9 cellular contexts compared by ENCODE assay signal in genomic region chr7:27163776-27164380, GRCh38. TPM values are rescaled to one million over a fixed set of nuclear protein-coding genes. Genes with fewer than 3 reads are reported as not detected.
DNase-seq lines count a peak whose midpoint lies in the region; ATAC-seq and TF ChIP-seq lines count a peak whose summit lies in the region.
"Had no signal": no experiment of that assay in that cellular context is flagged by ENCODE, and none has a peak within 500 bp of the region (broad histone marks: within the 10 kb centered on the region; RNA-seq: fewer than 3 reads in every experiment).

No MANE protein-coding gene starts in this region.

- H3K27me3 Mint-ChIP-seq in activated T-helper 2 cell treated with anti-CD3 and anti-CD28 coated beads, Interferon-gamma antibody, Interleukin-2, Interleukin-4, amounts not matched to agents 10 μg/mL and 5 μg/mL and 100 μg/mL, durations not matched to agents 14 hours and 24 hours and 36 hours (ENCODE audit: low read depth), result peaks cover 82% of the 10 kb centered on the region

- H3F3A ChIP-seq in smooth muscle cell (ENCODE audit: low read depth), result peaks cover 7% of the 10 kb centered on the region

- H3K79me2 ChIP-seq in smooth muscle cell (ENCODE audit: low read depth), result peaks cover 71% of the 10 kb centered on the region

- H3K9ac ChIP-seq in smooth muscle cell (ENCODE audit: low read depth), result peak overlapping the region; percentile 34

- DNase-seq in EH (ENCODE audit: low read depth) (peak; percentile 32), RKO (ENCODE audit: low spot score) (peak; percentile 51), kidney epithelial cell (ENCODE audit: low read depth) (no peak), smooth muscle cell (lab: John Stamatoyannopoulos, UW; ENCODE audit: unreplicated experiment) (no peak), DMS53 (lab: John Stamatoyannopoulos, UW) (no peak)
- DNase-seq in activated T-helper 2 cell treated with anti-CD3 and anti-CD28 coated beads, Interferon-gamma antibody, Interleukin-2, Interleukin-4, amounts not matched to agents 10 μg/mL and 5 μg/mL and 100 μg/mL, durations not matched to agents 14 hours and 24 hours and 36 hours (ENCODE audit: low spot score), result no peak
- DNase-seq: NCI-H1436 had no signal

- no peaks in the 10 kb centered on the region for H3K36me3 Mint-ChIP-seq in activated T-helper 2 cell treated with anti-CD3 and anti-CD28 coated beads, Interferon-gamma antibody, Interleukin-2, Interleukin-4, amounts not matched to agents 10 μg/mL and 5 μg/mL and 100 μg/mL, durations not matched to agents 14 hours and 24 hours and 36 hours (ENCODE audit: low read depth)

- H3K27ac Mint-ChIP-seq in activated T-helper 2 cell treated with anti-CD3 and anti-CD28 coated beads, Interferon-gamma antibody, Interleukin-2, Interleukin-4, amounts not matched to agents 10 μg/mL and 5 μg/mL and 100 μg/mL, durations not matched to agents 14 hours and 24 hours and 36 hours, result no peak overlapping the region

- no peak overlapping the region for H3K4me3 Mint-ChIP-seq in activated T-helper 2 cell treated with anti-CD3 and anti-CD28 coated beads, Interferon-gamma antibody, Interleukin-2, Interleukin-4, amounts not matched to agents 10 μg/mL and 5 μg/mL and 100 μg/mL, durations not matched to agents 14 hours and 24 hours and 36 hours (ENCODE audit: low read depth)

- peaks cover 6% of the 10 kb centered on the region for H4K20me1 ChIP-seq in smooth muscle cell (ENCODE audit: low read depth)

- peak overlapping the region; percentile 89 for H3K4me2 ChIP-seq in smooth muscle cell

- no peak for TF ChIP-seq CTCF in kidney epithelial cell (IDR thresholded peaks at IDR 0.05; ENCODE audit: insufficient read depth, low read length, poor library complexity, severe bottlenecking)
- no peak for TF ChIP-seq CTCF in smooth muscle cell (IDR thresholded peaks at IDR 0.05; ENCODE audit: borderline replicate concordance, insufficient read depth, poor library complexity, severe bottlenecking)

- peak overlapping the region; percentile 95 for H3K27ac ChIP-seq in smooth muscle cell (ENCODE audit: low read depth)

- no peaks in the 10 kb centered on the region for H3K9me3 ChIP-seq in smooth muscle cell (replicated peaks; ENCODE audit: low read depth)

- H3K4me3 ChIP-seq in kidney epithelial cell (ENCODE audit: low read depth, low read length), result peak overlapping the region; percentile 72
- H3K4me3 ChIP-seq in smooth muscle cell, result peak overlapping the region; percentile 67

- H3K4me1 ChIP-seq in smooth muscle cell (ENCODE audit: low read depth), result peaks cover 3% of the 10 kb centered on the region

- H2AFZ ChIP-seq in smooth muscle cell (ENCODE audit: low read depth), result no peak overlapping the region

- intact Hi-C loops in activated T-helper 2 cell treated with anti-CD3 and anti-CD28 coated beads, Interferon-gamma antibody, Interleukin-2, Interleukin-4, amounts not matched to agents 10 μg/mL and 5 μg/mL and 100 μg/mL, durations not matched to agents 14 hours and 24 hours and 36 hours (cut with micrococcal nuclease), result loop anchor here (2.0 to 5.0 kb wide), 3 partner anchors 13 to 1307 kb away; no protein-coding TSS in a partner anchor

- H3K36me3 ChIP-seq in kidney epithelial cell (ENCODE audit: control insufficient read depth, insufficient read depth, low read length) (peaks cover 5% of the 10 kb centered on the region), smooth muscle cell (ENCODE audit: low read depth) (no peaks in the 10 kb centered on the region)

- H3K27me3 ChIP-seq in kidney epithelial cell (ENCODE audit: control insufficient read depth, insufficient read depth, low read length) (no peaks in the 10 kb centered on the region), smooth muscle cell (ENCODE audit: low read depth) (peaks cover 52% of the 10 kb centered on the region)

- WGBS in smooth muscle cell (ENCODE audit: low lambda C conversion rate), result 31% methylated on average over 23 of the region's 23 CpGs

- ATAC-seq in GM18519 (IDR thresholded peaks at IDR 0.05; ENCODE audit: low FRiP score, unreplicated experiment), result no peak

- no peaks in the 10 kb centered on the region for H3K9me3 Mint-ChIP-seq in activated T-helper 2 cell treated with anti-CD3 and anti-CD28 coated beads, Interferon-gamma antibody, Interleukin-2, Interleukin-4, amounts not matched to agents 10 μg/mL and 5 μg/mL and 100 μg/mL, durations not matched to agents 14 hours and 24 hours and 36 hours

- peaks cover 7% of the 10 kb centered on the region for H3K4me1 Mint-ChIP-seq in activated T-helper 2 cell treated with anti-CD3 and anti-CD28 coated beads, Interferon-gamma antibody, Interleukin-2, Interleukin-4, amounts not matched to agents 10 μg/mL and 5 μg/mL and 100 μg/mL, durations not matched to agents 14 hours and 24 hours and 36 hours (ENCODE audit: low read depth)

RNA-seq across cellular contexts. Expression of gene HOXA9, which starts 1.5 kb away (rescaled TPM):
- total RNA-seq in kidney epithelial cell (46.5 and 53.7 TPM in 2 replicates), smooth muscle cell (22.9 and 35.8 TPM in 2 replicates)
- polyA plus RNA-seq in smooth muscle cell, result 12.6 and 19.2 TPM in 2 replicates
- not detected in 2 replicates for total RNA-seq in activated T-helper 2 cell treated with anti-CD3 and anti-CD28 coated beads, Interferon-gamma antibody, Interleukin-2, Interleukin-4, amounts not matched to agents 10 μg/mL and 5 μg/mL and 100 μg/mL, durations not matched to agents 14 hours and 24 hours and 36 hours
- total RNA-seq: SK-MEL-5 had no signal

RNA-seq across cellular contexts. Expression of gene HOXA7, which starts 7.4 kb away (rescaled TPM):
- 28.8 and 34.2 TPM in 2 replicates for total RNA-seq in kidney epithelial cell
- total RNA-seq in smooth muscle cell, result 0.72 TPM in 1 of 2 replicates, not detected in the other
- polyA plus RNA-seq in smooth muscle cell, result 1.2 and 1.6 TPM in 2 replicates
- total RNA-seq in activated T-helper 2 cell treated with anti-CD3 and anti-CD28 coated beads, Interferon-gamma antibody, Interleukin-2, Interleukin-4, amounts not matched to agents 10 μg/mL and 5 μg/mL and 100 μg/mL, durations not matched to agents 14 hours and 24 hours and 36 hours, result not detected in 2 replicates
- total RNA-seq: SK-MEL-5 had no signal

RNA-seq across cellular contexts. Expression of gene HOXA10, which starts 10.2 kb away (rescaled TPM):
- total RNA-seq in kidney epithelial cell (29.1 and 30.9 TPM in 2 replicates), smooth muscle cell (35.7 and 53.6 TPM in 2 replicates)
- polyA plus RNA-seq in smooth muscle cell, result 37.6 and 39.4 TPM in 2 replicates
- not detected in 2 replicates for total RNA-seq in activated T-helper 2 cell treated with anti-CD3 and anti-CD28 coated beads, Interferon-gamma antibody, Interleukin-2, Interleukin-4, amounts not matched to agents 10 μg/mL and 5 μg/mL and 100 μg/mL, durations not matched to agents 14 hours and 24 hours and 36 hours
- total RNA-seq: SK-MEL-5 had no signal

RNA-seq across cellular contexts. Expression of gene HOXA3, which starts 11.5 kb away (rescaled TPM):
- total RNA-seq in kidney epithelial cell, result 17.3 and 26.4 TPM in 2 replicates
- 0.13 TPM in 1 of 2 replicates, not detected in the other for total RNA-seq in smooth muscle cell
- polyA plus RNA-seq in smooth muscle cell, result 0.31 and 0.83 TPM in 2 replicates
- not detected in 2 replicates for total RNA-seq in activated T-helper 2 cell treated with anti-CD3 and anti-CD28 coated beads, Interferon-gamma antibody, Interleukin-2, Interleukin-4, amounts not matched to agents 10 μg/mL and 5 μg/mL and 100 μg/mL, durations not matched to agents 14 hours and 24 hours and 36 hours

RNA-seq across cellular contexts. Expression of gene HOXA6, which starts 16.3 kb away (rescaled TPM):
- total RNA-seq in kidney epithelial cell (4.8 and 10.5 TPM in 2 replicates), smooth muscle cell (0.58 TPM in 1 of 2 replicates, not detected in the other)
- 0.56 TPM in 1 of 2 replicates, not detected in the other for polyA plus RNA-seq in smooth muscle cell
- not detected in 2 replicates for total RNA-seq in activated T-helper 2 cell treated with anti-CD3 and anti-CD28 coated beads, Interferon-gamma antibody, Interleukin-2, Interleukin-4, amounts not matched to agents 10 μg/mL and 5 μg/mL and 100 μg/mL, durations not matched to agents 14 hours and 24 hours and 36 hours

Comparison
In these comparisons a context has a peak if more than half of its experiments do, and no peak if none do; other contexts are left out.
1. DNase-seq: peak in EH (single experiment) and RKO (single experiment); none in kidney epithelial cell (single experiment), smooth muscle cell (single experiment), activated T-helper 2 cell treated with anti-CD3 and anti-CD28 coated beads, Interferon-gamma antibody, Interleukin-2, Interleukin-4, amounts not matched to agents 10 μg/mL and 5 μg/mL and 100 μg/mL, durations not matched to agents 14 hours and 24 hours and 36 hours (single experiment) and DMS53 (single experiment).
2. RNA of gene HOXA9, which starts 1.5 kb away (total RNA-seq): 46.5 to 53.7 TPM in kidney epithelial cell and 22.9 to 35.8 TPM in smooth muscle cell; not detected in activated T-helper 2 cell treated with anti-CD3 and anti-CD28 coated beads, Interferon-gamma antibody, Interleukin-2, Interleukin-4, amounts not matched to agents 10 μg/mL and 5 μg/mL and 100 μg/mL, durations not matched to agents 14 hours and 24 hours and 36 hours; every median in the first group is over 10 times any median in the second.
3. RNA of gene HOXA7, which starts 7.4 kb away (total RNA-seq): 28.8 to 34.2 TPM in kidney epithelial cell; 0.72 TPM in smooth muscle cell and not detected in activated T-helper 2 cell treated with anti-CD3 and anti-CD28 coated beads, Interferon-gamma antibody, Interleukin-2, Interleukin-4, amounts not matched to agents 10 μg/mL and 5 μg/mL and 100 μg/mL, durations not matched to agents 14 hours and 24 hours and 36 hours; every median in the first group is over 10 times any median in the second.
4. RNA of gene HOXA10, which starts 10.2 kb away (total RNA-seq): 35.7 to 53.6 TPM in smooth muscle cell and 29.1 to 30.9 TPM in kidney epithelial cell; not detected in activated T-helper 2 cell treated with anti-CD3 and anti-CD28 coated beads, Interferon-gamma antibody, Interleukin-2, Interleukin-4, amounts not matched to agents 10 μg/mL and 5 μg/mL and 100 μg/mL, durations not matched to agents 14 hours and 24 hours and 36 hours; every median in the first group is over 10 times any median in the second.